Comparison of ENCODE assay signal across 1 cellular context in the genomic region with DNA sequence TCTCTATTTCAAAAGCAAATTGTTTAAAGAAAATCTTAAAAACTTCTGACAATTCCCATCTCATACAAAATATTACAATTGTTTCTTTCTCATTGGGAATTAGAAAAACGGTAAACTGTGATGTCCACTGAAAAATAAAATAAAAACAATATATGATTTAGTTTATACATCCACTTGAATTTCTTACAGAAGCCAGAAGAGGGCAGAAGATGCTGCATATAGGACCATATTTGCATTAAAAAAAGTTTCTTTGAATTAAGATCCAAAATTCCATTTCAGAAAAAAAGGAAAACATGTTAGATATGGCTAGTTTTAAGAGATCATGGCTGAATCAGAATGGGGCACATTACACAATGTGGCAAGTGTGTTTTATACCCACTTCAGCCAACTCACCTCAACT.
TF ChIP-seq lines count a peak whose summit lies in the region.

No MANE protein-coding gene starts in this region.

TF ChIP-seq in GM23338, 12 proteins besides CTCF, POLR2A, EP300 and RAD21 (continued from another document):
- TF ChIP-seq, protein P1, sequence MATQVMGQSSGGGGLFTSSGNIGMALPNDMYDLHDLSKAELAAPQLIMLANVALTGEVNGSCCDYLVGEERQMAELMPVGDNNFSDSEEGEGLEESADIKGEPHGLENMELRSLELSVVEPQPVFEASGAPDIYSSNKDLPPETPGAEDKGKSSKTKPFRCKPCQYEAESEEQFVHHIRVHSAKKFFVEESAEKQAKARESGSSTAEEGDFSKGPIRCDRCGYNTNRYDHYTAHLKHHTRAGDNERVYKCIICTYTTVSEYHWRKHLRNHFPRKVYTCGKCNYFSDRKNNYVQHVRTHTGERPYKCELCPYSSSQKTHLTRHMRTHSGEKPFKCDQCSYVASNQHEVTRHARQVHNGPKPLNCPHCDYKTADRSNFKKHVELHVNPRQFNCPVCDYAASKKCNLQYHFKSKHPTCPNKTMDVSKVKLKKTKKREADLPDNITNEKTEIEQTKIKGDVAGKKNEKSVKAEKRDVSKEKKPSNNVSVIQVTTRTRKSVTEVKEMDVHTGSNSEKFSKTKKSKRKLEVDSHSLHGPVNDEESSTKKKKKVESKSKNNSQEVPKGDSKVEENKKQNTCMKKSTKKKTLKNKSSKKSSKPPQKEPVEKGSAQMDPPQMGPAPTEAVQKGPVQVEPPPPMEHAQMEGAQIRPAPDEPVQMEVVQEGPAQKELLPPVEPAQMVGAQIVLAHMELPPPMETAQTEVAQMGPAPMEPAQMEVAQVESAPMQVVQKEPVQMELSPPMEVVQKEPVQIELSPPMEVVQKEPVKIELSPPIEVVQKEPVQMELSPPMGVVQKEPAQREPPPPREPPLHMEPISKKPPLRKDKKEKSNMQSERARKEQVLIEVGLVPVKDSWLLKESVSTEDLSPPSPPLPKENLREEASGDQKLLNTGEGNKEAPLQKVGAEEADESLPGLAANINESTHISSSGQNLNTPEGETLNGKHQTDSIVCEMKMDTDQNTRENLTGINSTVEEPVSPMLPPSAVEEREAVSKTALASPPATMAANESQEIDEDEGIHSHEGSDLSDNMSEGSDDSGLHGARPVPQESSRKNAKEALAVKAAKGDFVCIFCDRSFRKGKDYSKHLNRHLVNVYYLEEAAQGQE (IDR thresholded peaks at IDR 0.05; ENCODE audit: unreplicated experiment): no peak
- TF ChIP-seq ZNF331 (CRISPR knock-in tag; IDR thresholded peaks at IDR 0.05; ENCODE audit: low read depth): no peak
- no peak for TF ChIP-seq CREB1 (CRISPR knock-in tag; IDR thresholded peaks at IDR 0.05; ENCODE audit: low read depth)
- no peak for TF ChIP-seq ZNF114 (CRISPR knock-in tag; IDR thresholded peaks at IDR 0.05)
- TF ChIP-seq EZH2 (IDR thresholded peaks at IDR 0.05; ENCODE audit: low read depth, unreplicated experiment): no peak
- no peak for TF ChIP-seq NANOG (IDR thresholded peaks at IDR 0.05; ENCODE audit: borderline replicate concordance)
